ENCODE assay signal across 19 cellular contexts in genomic region chr21:40433575-40433974, GRCh38.
"Had no signal": no experiment of that assay in that cellular context is flagged by ENCODE, and none has a peak within 500 bp of the region (broad histone marks: within the 10 kb centered on the region; RNA-seq: fewer than 3 reads in every experiment).

No MANE protein-coding gene starts in this region.

- H3K27me3 ChIP-seq: body of pancreas, colonic mucosa, esophagus squamous epithelium, thyroid gland had no signal

- H3K4me1 ChIP-seq: body of pancreas, colonic mucosa, esophagus squamous epithelium, thyroid gland had no signal

- H3K27ac ChIP-seq: body of pancreas, colonic mucosa, esophagus squamous epithelium, thyroid gland had no signal

- ATAC-seq: activated T-cell treated with anti-CD3 and anti-CD28 coated beads, Interleukin-2, amount 50 U/mL, for 72 hours; body of pancreas; natural killer cell treated with Interleukin-12 subunit alpha and Interleukin-12 subunit beta and Interleukin-15 and Interleukin-18, amount 100 ng/mL, for 72 hours; stimulated activated memory B cell treated with anti-CD40 and anti-IgM and Interleukin-4, amounts not matched to agents 10 μg/mL and 1 μg/mL and 100 μg/mL, for 72 hours; WTC11 had no signal

- DNase-seq: activated CD4-positive, alpha-beta T cell treated with anti-CD3 and anti-CD28 coated beads, Interleukin-2, amount 10 ng/mL, durations not matched to agents 24 days and 14 days; activated CD8-positive, alpha-beta memory T cell treated with anti-CD3 and anti-CD28 coated beads, Interleukin-2, amount 50 U/mL, for 48 hours; activated gamma-delta T cell; activated T-cell treated with anti-CD3 and anti-CD28 coated beads, Interleukin-2, amount 50 U/mL, for 72 hours; amygdala; body of pancreas; central memory CD4-positive, alpha-beta T cell; colonic mucosa; esophagus squamous epithelium; hypothalamus; kidney; nucleus accumbens; posterior cingulate gyrus; retina; stimulated activated CD4-positive, alpha-beta T cell treated with anti-CD3 and anti-CD28 coated beads, Interleukin-2, amount 100 ng/mL, for 48 hours; thyroid gland had no signal
